In the genomic region with DNA sequence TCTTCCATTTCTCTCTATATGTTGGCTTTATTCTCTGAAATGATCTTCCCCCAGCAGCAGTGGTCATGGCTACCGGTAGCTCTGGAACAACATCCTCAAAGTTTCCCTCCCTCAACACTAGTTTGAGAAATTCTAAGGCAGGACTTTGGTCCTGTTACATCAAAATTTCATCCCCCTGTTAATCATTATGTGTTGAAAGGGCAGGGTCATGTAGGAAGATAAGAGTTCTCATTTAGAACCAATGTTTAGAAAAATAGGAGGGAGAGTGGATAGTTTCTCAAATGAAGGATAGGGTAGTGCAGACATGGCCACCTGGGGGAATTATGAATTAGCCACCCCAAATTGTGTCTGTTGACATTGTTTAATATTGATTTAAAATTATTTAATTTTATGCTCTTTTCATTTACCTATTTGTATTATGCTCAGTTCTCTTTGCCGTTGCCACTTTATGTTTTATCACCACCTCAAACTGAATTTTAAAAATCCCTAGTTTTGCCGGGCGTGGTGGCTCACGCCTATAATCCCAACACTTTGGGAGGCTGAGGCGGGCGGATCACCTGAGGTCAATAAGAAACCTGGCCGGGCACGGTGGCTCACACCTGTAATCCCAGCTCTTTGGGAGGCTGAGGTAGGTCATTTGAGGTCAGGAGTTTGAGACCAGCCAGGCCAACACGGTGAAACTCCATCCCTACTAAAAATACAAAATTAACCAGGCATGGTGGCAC, we compare ENCODE assay signal across 1 cellular context.
TF ChIP-seq lines count a peak whose summit lies in the region.

No MANE protein-coding gene starts in this region.

TF ChIP-seq in IMR-90, 13 proteins besides CTCF, POLR2A, EP300 and RAD21:
- TF ChIP-seq, protein P1, sequence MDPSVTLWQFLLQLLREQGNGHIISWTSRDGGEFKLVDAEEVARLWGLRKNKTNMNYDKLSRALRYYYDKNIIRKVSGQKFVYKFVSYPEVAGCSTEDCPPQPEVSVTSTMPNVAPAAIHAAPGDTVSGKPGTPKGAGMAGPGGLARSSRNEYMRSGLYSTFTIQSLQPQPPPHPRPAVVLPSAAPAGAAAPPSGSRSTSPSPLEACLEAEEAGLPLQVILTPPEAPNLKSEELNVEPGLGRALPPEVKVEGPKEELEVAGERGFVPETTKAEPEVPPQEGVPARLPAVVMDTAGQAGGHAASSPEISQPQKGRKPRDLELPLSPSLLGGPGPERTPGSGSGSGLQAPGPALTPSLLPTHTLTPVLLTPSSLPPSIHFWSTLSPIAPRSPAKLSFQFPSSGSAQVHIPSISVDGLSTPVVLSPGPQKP (IDR thresholded peaks at IDR 0.05; ENCODE audit: borderline replicate concordance, low read depth, low read length), result no peak
- TF ChIP-seq, protein P2, sequence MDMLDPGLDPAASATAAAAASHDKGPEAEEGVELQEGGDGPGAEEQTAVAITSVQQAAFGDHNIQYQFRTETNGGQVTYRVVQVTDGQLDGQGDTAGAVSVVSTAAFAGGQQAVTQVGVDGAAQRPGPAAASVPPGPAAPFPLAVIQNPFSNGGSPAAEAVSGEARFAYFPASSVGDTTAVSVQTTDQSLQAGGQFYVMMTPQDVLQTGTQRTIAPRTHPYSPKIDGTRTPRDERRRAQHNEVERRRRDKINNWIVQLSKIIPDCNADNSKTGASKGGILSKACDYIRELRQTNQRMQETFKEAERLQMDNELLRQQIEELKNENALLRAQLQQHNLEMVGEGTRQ (IDR thresholded peaks at IDR 0.05; ENCODE audit: low read depth, low read length), result no peak
- TF ChIP-seq NFE2L2 (IDR thresholded peaks at IDR 0.05; ENCODE audit: low read depth, low read length) (no peak), MAFK (IDR thresholded peaks at IDR 0.05; ENCODE audit: low read depth, low read length) (no peak), CHD1 (IDR thresholded peaks at IDR 0.05; ENCODE audit: low read depth, low read length) (no peak), MXI1 (IDR thresholded peaks at IDR 0.05; ENCODE audit: borderline replicate concordance, low read depth, low read length) (no peak), RFX5 (IDR thresholded peaks at IDR 0.05; ENCODE audit: low read depth, low read length) (no peak), FOS (IDR thresholded peaks at IDR 0.05; ENCODE audit: low read depth, low read length) (no peak), RCOR1 (IDR thresholded peaks at IDR 0.05; ENCODE audit: insufficient replicate concordance, low read length) (no peak), SMC3 (IDR thresholded peaks at IDR 0.05; ENCODE audit: low read depth, low read length) (no peak), CEBPB (IDR thresholded peaks at IDR 0.05; ENCODE audit: low read depth, low read length) (no peak), MAZ (IDR thresholded peaks at IDR 0.05; ENCODE audit: borderline replicate concordance, low read depth, low read length) (no peak)
